ENCODE assay signal across 9 cellular contexts in the genomic region with DNA sequence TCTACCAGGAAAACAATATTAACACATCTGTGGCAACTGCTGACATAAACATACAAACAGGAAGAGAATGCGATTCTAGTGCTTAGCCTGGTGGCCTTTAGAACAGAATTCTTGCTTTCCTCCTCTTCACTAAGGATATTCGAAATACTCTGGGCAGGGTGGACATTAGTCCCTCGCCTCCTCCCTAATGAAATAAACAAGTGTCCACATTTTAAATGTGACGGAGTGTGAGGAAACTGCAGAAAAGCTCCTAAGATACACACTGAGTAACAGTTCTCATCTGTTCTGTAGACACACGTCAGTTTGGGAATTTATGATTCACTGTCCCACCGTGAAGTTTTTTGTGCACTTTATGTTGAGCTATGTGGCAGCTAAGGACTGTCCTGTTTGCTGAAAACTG. TPM values are rescaled to one million over a fixed set of nuclear protein-coding genes. Genes with fewer than 3 reads are reported as not detected.
DNase-seq lines count a peak whose midpoint lies in the region; ATAC-seq, FAIRE-seq and TF ChIP-seq lines count a peak whose summit lies in the region.
"Had no signal": no experiment of that assay in that cellular context is flagged by ENCODE, and none has a peak within 500 bp of the region (broad histone marks: within the 10 kb centered on the region; RNA-seq: fewer than 3 reads in every experiment).

No MANE protein-coding gene starts in this region.

- peaks cover 0 to 3% (median 0%) of the 10 kb centered on the region in 6 donors for H3K9me3 Mint-ChIP-seq in immature natural killer cell
- H3K9me3 Mint-ChIP-seq in stimulated activated effector memory CD8-positive, alpha-beta T cell treated with anti-CD3 and anti-CD28 coated beads, Interleukin-12 subunit alpha, Interleukin-12 subunit beta, amount 100 ng/mL, for 72 hours, result no peaks in the 10 kb centered on the region

- WGBS in adipose tissue, 3 donors, result 3 to 12% (median 10%) methylated on average over 6 of the region's 6 CpGs

- peak overlapping the region; percentile 39 for H3K9ac ChIP-seq in ES-I3 (ENCODE audit: low read depth, low read length)

- FAIRE-seq in D721Med (lab: Jason Lieb, UNC), result no peak

- peak; percentile 30 for ATAC-seq in HG02642 (IDR thresholded peaks at IDR 0.05; ENCODE audit: poor library complexity, unreplicated experiment)
- ATAC-seq in stimulated activated effector memory CD8-positive, alpha-beta T cell treated with anti-CD3 and anti-CD28 coated beads, Interleukin-12 subunit alpha, Interleukin-12 subunit beta, amount 100 ng/mL, for 72 hours, result peak; percentile 36
- ATAC-seq in HG03095 (IDR thresholded peaks at IDR 0.05; ENCODE audit: unreplicated experiment), result no peak

- peak overlapping the region; percentile 74 for H3K27ac ChIP-seq in adipose tissue (ENCODE audit: low read depth, low read length)

- H3K4me3 Mint-ChIP-seq in immature natural killer cell, result peak overlapping the region; percentile 1 to 81 (median 71)
- H3K4me3 Mint-ChIP-seq in stimulated activated effector memory CD8-positive, alpha-beta T cell treated with anti-CD3 and anti-CD28 coated beads, Interleukin-12 subunit alpha, Interleukin-12 subunit beta, amount 100 ng/mL, for 72 hours, result peak overlapping the region; percentile 66

- peaks cover 0 to 18% (median 6%) of the 10 kb centered on the region in 3 donors for H3K27me3 Mint-ChIP-seq in immature natural killer cell (ENCODE audit: low read depth in 3 of 3)

- peaks cover 9 to 15% of the 10 kb centered on the region in 2 donors for H3K4me1 Mint-ChIP-seq in immature natural killer cell
- H3K4me1 Mint-ChIP-seq in stimulated activated effector memory CD8-positive, alpha-beta T cell treated with anti-CD3 and anti-CD28 coated beads, Interleukin-12 subunit alpha, Interleukin-12 subunit beta, amount 100 ng/mL, for 72 hours, result peaks cover 10% of the 10 kb centered on the region

- peaks cover 5% of the 10 kb centered on the region for H3K4me1 ChIP-seq in ES-I3 (ENCODE audit: insufficient read depth, low read length)

- H3K36me3 ChIP-seq in ES-I3 (ENCODE audit: insufficient read depth, low read length), result no peaks in the 10 kb centered on the region

- no peaks in the 10 kb centered on the region for H3K36me3 Mint-ChIP-seq in immature natural killer cell
- no peaks in the 10 kb centered on the region for H3K36me3 Mint-ChIP-seq in stimulated activated effector memory CD8-positive, alpha-beta T cell treated with anti-CD3 and anti-CD28 coated beads, Interleukin-12 subunit alpha, Interleukin-12 subunit beta, amount 100 ng/mL, for 72 hours
- H3K36me3 Mint-ChIP-seq: IgD-negative memory B cell had no signal

- DNase-seq in immature natural killer cell (no peak), D721Med (ENCODE audit: insufficient read length, low spot score) (no peak), activated gamma-delta T cell (lab: John Stamatoyannopoulos, UW) (no peak)
- no peak for DNase-seq in stimulated activated effector memory CD8-positive, alpha-beta T cell treated with anti-CD3 and anti-CD28 coated beads, Interleukin-12 subunit alpha, Interleukin-12 subunit beta, amount 100 ng/mL, for 72 hours (ENCODE audit: low spot score in 2 of 2)

- no peak for TF ChIP-seq CTCF in D721Med (IDR thresholded peaks at IDR 0.05; ENCODE audit: insufficient read depth, missing control alignments)

- no peak overlapping the region for H3K27ac Mint-ChIP-seq in immature natural killer cell
- no peak overlapping the region for H3K27ac Mint-ChIP-seq in stimulated activated effector memory CD8-positive, alpha-beta T cell treated with anti-CD3 and anti-CD28 coated beads, Interleukin-12 subunit alpha, Interleukin-12 subunit beta, amount 100 ng/mL, for 72 hours
- H3K27ac Mint-ChIP-seq: IgD-negative memory B cell had no signal

- no peaks in the 10 kb centered on the region for H3K9me3 ChIP-seq in ES-I3 (ENCODE audit: control insufficient read depth, insufficient read depth, low read length)

RNA-seq across cellular contexts. Expression of gene STARD13, which starts 0.6 kb away (rescaled TPM):
- polyA plus RNA-seq in adipose tissue (10 to 100 TPM in 2 of 3 donors, 1 to 10 TPM in 1; 5.4 to 17.0 (median 13.3) TPM), immature natural killer cell (not detected)
- polyA plus RNA-seq: IgD-negative memory B cell had no signal

Comparison
In these comparisons a context has a peak if more than half of its experiments do, and no peak if none do; other contexts are left out.
1. RNA of gene STARD13, which starts 0.6 kb away (polyA plus RNA-seq): 5.4 to 17.0 TPM in adipose tissue; not detected in immature natural killer cell; every median in the first group is over 4 times any median in the second.